In genomic region chr5:138789771-138790242, GRCh38 we compare ENCODE assay signal across 8 cellular contexts. TPM values are rescaled to one million over a fixed set of nuclear protein-coding genes. Genes with fewer than 3 reads are reported as not detected.
DNase-seq lines count a peak whose midpoint lies in the region; ATAC-seq and TF ChIP-seq lines count a peak whose summit lies in the region.

No MANE protein-coding gene starts in this region.

- peaks cover 6 to 27% of the 10 kb centered on the region in 2 donors for H3K4me1 ChIP-seq in left lung

- in situ Hi-C loops in astrocyte of the spinal cord (cut with HindIII; ENCODE audit: low sequenced_read_pairs): no loop called here

- no peak overlapping the region for H3K4me3 ChIP-seq in NB4 (ENCODE audit: low read depth, low read length)
- H3K4me3 ChIP-seq in astrocyte of the spinal cord (ENCODE audit: low read depth, low read length): no peak overlapping the region
- no peak overlapping the region for H3K4me3 ChIP-seq in left lung

- H3K9me3 ChIP-seq in left lung: no peaks in the 10 kb centered on the region

- peak; percentile 7 for DNase-seq in stimulated activated CD4-positive, alpha-beta T cell treated with anti-CD3 and anti-CD28 coated beads, Interleukin-4, amount 100 ng/mL, for 24 hours
- DNase-seq in stimulated activated CD4-positive, alpha-beta T cell treated with anti-CD3 and anti-CD28 coated beads, Interleukin-1b, Interleukin-23, amount 100 ng/mL, for 48 hours: no peak
- DNase-seq in NB4 (ENCODE audit: low read depth): peak; percentile 63
- peak; percentile 26 for DNase-seq in astrocyte of the spinal cord (ENCODE audit: low read depth, low spot score)
- DNase-seq in left lung: no peak

- peaks cover 0 to 26% of the 10 kb centered on the region in 2 donors for H3K36me3 ChIP-seq in left lung

- H3K27me3 ChIP-seq in left lung: no peaks in the 10 kb centered on the region

- TF ChIP-seq POLR2A in NB4 (IDR thresholded peaks at IDR 0.05; ENCODE audit: extremely low read depth, insufficient read length): no peak

- peak; percentile 71 for ATAC-seq in left lung
- no peak for ATAC-seq in HG03439 (IDR thresholded peaks at IDR 0.05; ENCODE audit: unreplicated experiment)
- ATAC-seq in GM21529 (IDR thresholded peaks at IDR 0.05; ENCODE audit: unreplicated experiment): no peak
- ATAC-seq in HG03442 (IDR thresholded peaks at IDR 0.05; ENCODE audit: unreplicated experiment): no peak

- peak; percentile 66 for TF ChIP-seq CTCF in NB4 (IDR thresholded peaks at IDR 0.05; ENCODE audit: low read depth, low read length)
- TF ChIP-seq CTCF in astrocyte of the spinal cord (IDR thresholded peaks at IDR 0.05; ENCODE audit: low read depth, low read length): peak; percentile 64
- TF ChIP-seq CTCF in left lung (IDR thresholded peaks at IDR 0.05): peak; percentile 37 to 49

- H3K27ac ChIP-seq in left lung: no peak overlapping the region

- intact Hi-C loops in left lung (cut with DNase I): no loop called here

RNA-seq across cellular contexts. Expression of gene CTNNA1, which starts 36.6 kb away (rescaled TPM):
- total RNA-seq in left lung: 100 to 1,000 TPM; 414 to 443 TPM

Comparison
In these comparisons a context has a peak if more than half of its experiments do, and no peak if none do; other contexts are left out.
1. DNase-seq: peak in stimulated activated CD4-positive, alpha-beta T cell treated with anti-CD3 and anti-CD28 coated beads, Interleukin-4, amount 100 ng/mL, for 24 hours (single experiment), NB4 (single experiment) and astrocyte of the spinal cord (single experiment); none in stimulated activated CD4-positive, alpha-beta T cell treated with anti-CD3 and anti-CD28 coated beads, Interleukin-1b, Interleukin-23, amount 100 ng/mL, for 48 hours (single experiment) and left lung (0 of 2).
2. Peak in every context shown above with its lines, with median percentiles within 50 percentile points of each other: CTCF ChIP-seq.